Comparison of ENCODE assay signal across 8 cellular contexts in the genomic region with DNA sequence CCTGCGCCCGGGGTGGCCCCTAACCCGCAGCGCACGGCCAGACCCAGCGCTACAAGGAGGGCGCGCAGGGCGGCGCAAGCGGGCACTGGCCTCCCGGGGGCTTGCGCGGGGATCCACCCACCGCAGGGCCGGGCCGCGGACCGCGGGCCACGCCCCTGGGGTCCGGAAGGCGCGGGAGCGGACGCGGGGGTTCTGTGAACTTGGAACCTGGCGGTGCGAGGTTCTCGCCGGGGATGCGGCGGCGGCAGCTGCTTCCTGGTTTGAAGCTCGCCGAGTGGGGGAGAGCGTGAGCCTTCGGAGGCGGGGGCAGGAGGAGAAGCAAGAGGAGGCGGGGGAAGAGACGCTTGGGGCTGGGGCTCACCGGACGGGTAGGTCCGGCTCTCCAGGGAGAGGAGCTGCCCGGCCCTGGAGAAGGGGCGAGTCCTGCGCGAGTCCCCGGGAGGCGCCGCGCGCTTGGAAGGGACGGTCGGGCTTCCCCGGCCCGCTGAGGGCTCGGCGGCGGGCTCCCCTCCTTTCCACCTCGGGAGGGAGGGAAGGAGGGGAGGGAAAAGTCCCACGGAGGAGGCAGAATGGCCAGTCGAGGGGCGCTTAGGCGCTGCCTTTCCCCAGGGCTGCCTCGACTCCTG. TPM values are rescaled to one million over a fixed set of nuclear protein-coding genes. Genes with fewer than 3 reads are reported as not detected.
DNase-seq lines count a peak whose midpoint lies in the region; ATAC-seq, FAIRE-seq and TF ChIP-seq lines count a peak whose summit lies in the region.

TSS of gene PRKCH (plus strand) at position 195 of the 626 bp plus-strand sequence. CDS start 523 bp downstream, outside the sequence.

- H3K4me1 ChIP-seq in Caco-2 (0 out of 2 replicates have a peak, but pooled peaks cover 3% of the 10 kb centered on the region), kidney (ENCODE audit: control insufficient read depth in 1 of 2, insufficient read depth in 1 of 2, low read depth in 1 of 2, low read length in 2 of 2) (no peaks in the 10 kb centered on the region)

- H3K9ac ChIP-seq in kidney (ENCODE audit: low read length in 2 of 2), result peak within 1 kb of the TSS; percentile 54 to 58

- no peaks in the 10 kb centered on the region for H3K27me3 ChIP-seq in Caco-2 (replicated peaks; ENCODE audit: control insufficient read depth, insufficient read depth, low read length)

- TF ChIP-seq CTCF in Caco-2 (IDR thresholded peaks at IDR 0.05; ENCODE audit: insufficient read depth in 1 of 2, low read depth in 1 of 2, low read length in 1 of 2, severe bottlenecking in 1 of 2, unreplicated experiment in 1 of 2) (peak in 1 of 2 experiments; percentile 19), WTC11 (IDR thresholded peaks at IDR 0.05) (no peak), kidney (IDR thresholded peaks at IDR 0.05; ENCODE audit: borderline replicate concordance, extremely low read depth, insufficient read depth) (no peak)

- H3K27ac ChIP-seq in caudate nucleus (ENCODE audit: low read depth, low read length), result peak within 1 kb of the TSS; percentile 37
- H3K27ac ChIP-seq in kidney (ENCODE audit: low read depth in 2 of 2, low read length in 2 of 2), result peak within 1 kb of the TSS in 1 of 2 donors; percentile 63

- H3K36me3 ChIP-seq in Caco-2 (ENCODE audit: control insufficient read depth, insufficient read depth, low read length) (no peaks in the 10 kb centered on the region), kidney (ENCODE audit: control insufficient read depth in 1 of 2, insufficient read depth in 2 of 2, low read length in 2 of 2) (no peaks in the 10 kb centered on the region)

- POLR2A ChIA-PET in Caco-2 (lab: Charles Lee), result interaction anchor here (0.5 to 1.1 kb wide), 7 partner anchors 11 to 440 kb away, joined by 3 to 5 read pairs (median 3); partner anchors contain the start of genes HIF1A and SNAPC1
- POLR2A ChIA-PET in WTC11 (lab: Charles Lee), result no interaction called here

- H3K36me3 Mint-ChIP-seq in Caco-2 (ENCODE audit: insufficient read depth, unreplicated experiment), result peaks cover 7% of the 10 kb centered on the region
- H3K36me3 Mint-ChIP-seq in WTC11, result peaks cover 18% of the 10 kb centered on the region

- H3K4me3 Mint-ChIP-seq in Caco-2 (ENCODE audit: unreplicated experiment) (peak within 1 kb of the TSS; percentile 83), WTC11 (peak within 1 kb of the TSS; percentile 80)

- CTCF ChIA-PET in Caco-2 (lab: Charles Lee) (interaction anchor here (0.6 to 1.1 kb wide), 3 partner anchors 9 to 136 kb away, joined by 3 to 4 read pairs (median 3); no protein-coding TSS in a partner anchor), WTC11 (lab: Charles Lee) (interaction anchor here (0.7 to 1.1 kb wide), 5 partner anchors 9 to 117 kb away, joined by 3 read pairs; no protein-coding TSS in a partner anchor)

- ATAC-seq in GM21786 (IDR thresholded peaks at IDR 0.05; ENCODE audit: unreplicated experiment) (peak; percentile 64), WTC11 (peak; percentile 85)

- DNase-seq in Caco-2 (peak; percentile 92), NCI-H1105 (lab: John Stamatoyannopoulos, UW) (peak; percentile 53), WTC11 (ENCODE audit: low spot score) (peak; percentile 73), caudate nucleus (lab: John Stamatoyannopoulos, UW) (peak in 39 of 61 donors; percentile 7 to 77 (median 35)), kidney (peak; percentile 93), OCI-M1 (lab: John Stamatoyannopoulos, UW) (no peak)
- DNase-seq in stimulated activated CD4-positive, alpha-beta T cell treated with anti-CD3 and anti-CD28 coated beads, Interleukin-1b, Interleukin-23, amount 100 ng/mL, for 1 hour (ENCODE audit: low read depth in 2 of 2), result peak; percentile 57 to 72

- H3K4me1 Mint-ChIP-seq in Caco-2 (ENCODE audit: low read depth, unreplicated experiment) (no peaks in the 10 kb centered on the region), WTC11 (peaks cover 11% of the 10 kb centered on the region)

- H3K9me3 ChIP-seq in Caco-2, result no peaks in the 10 kb centered on the region
- no peaks in the 10 kb centered on the region for H3K9me3 ChIP-seq in kidney (ENCODE audit: control insufficient read depth in 1 of 2, low read length in 2 of 2)

- no peaks in the 10 kb centered on the region for H3K9me3 Mint-ChIP-seq in Caco-2 (ENCODE audit: unreplicated experiment)
- peaks cover 18% of the 10 kb centered on the region for H3K9me3 Mint-ChIP-seq in WTC11

- no peaks in the 10 kb centered on the region for H3K27me3 Mint-ChIP-seq in Caco-2 (ENCODE audit: insufficient read depth, unreplicated experiment)
- H3K27me3 Mint-ChIP-seq in WTC11 (ENCODE audit: low read depth), result peaks cover 33% of the 10 kb centered on the region

- H3K4me3 ChIP-seq in Caco-2 (ENCODE audit: low read depth, low read length) (peak within 1 kb of the TSS; percentile 49), kidney (ENCODE audit: low read length in 2 of 2) (peak within 1 kb of the TSS; percentile 67 to 82)

- no peak for FAIRE-seq in kidney (lab: Jason Lieb, UNC)

- intact Hi-C loops in Caco-2 (cut with micrococcal nuclease; ENCODE audit: unreplicated experiment) (loop anchor here (1.0 to 5.0 kb wide), 3 partner anchors 40 to 118 kb away; partner anchors contain the start of gene TMEM30B), kidney (cut with DNase I) (no loop called here)

- no TSS peak for BruUV-seq in Caco-2 (replicated peaks; lab: Mats Ljungman, UMichigan)

- H3K27ac Mint-ChIP-seq in Caco-2 (ENCODE audit: unreplicated experiment) (peak within 1 kb of the TSS; percentile 71), WTC11 (no peak within 1 kb of the TSS)

TF ChIP-seq in WTC11, 78 proteins besides CTCF, POLR2A, EP300 and RAD21 (continues in another document):
- TF ChIP-seq, protein P1, sequence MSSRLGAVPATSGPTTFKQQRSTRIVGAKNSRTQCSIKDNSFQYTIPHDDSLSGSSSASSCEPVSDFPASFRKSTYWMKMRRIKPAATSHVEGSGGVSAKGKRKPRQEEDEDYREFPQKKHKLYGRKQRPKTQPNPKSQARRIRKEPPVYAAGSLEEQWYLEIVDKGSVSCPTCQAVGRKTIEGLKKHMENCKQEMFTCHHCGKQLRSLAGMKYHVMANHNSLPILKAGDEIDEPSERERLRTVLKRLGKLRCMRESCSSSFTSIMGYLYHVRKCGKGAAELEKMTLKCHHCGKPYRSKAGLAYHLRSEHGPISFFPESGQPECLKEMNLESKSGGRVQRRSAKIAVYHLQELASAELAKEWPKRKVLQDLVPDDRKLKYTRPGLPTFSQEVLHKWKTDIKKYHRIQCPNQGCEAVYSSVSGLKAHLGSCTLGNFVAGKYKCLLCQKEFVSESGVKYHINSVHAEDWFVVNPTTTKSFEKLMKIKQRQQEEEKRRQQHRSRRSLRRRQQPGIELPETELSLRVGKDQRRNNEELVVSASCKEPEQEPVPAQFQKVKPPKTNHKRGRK (CRISPR knock-in tag; IDR thresholded peaks at IDR 0.05; ENCODE audit: borderline replicate concordance), result no peak
- TF ChIP-seq PRDM15 (CRISPR knock-in tag; IDR thresholded peaks at IDR 0.05) (no peak), FOXJ3 (CRISPR knock-in tag; IDR thresholded peaks at IDR 0.05; ENCODE audit: borderline replicate concordance) (no peak), ATF6 (CRISPR knock-in tag; IDR thresholded peaks at IDR 0.05) (no peak), ZNF671 (CRISPR knock-in tag; IDR thresholded peaks at IDR 0.05) (no peak)

RNA-seq across cellular contexts. Expression of gene PRKCH, which starts in this region (rescaled TPM):
- total RNA-seq in Caco-2 (2022) (17.8 and 18.3 TPM in 2 replicates), WTC11 (2021) (7.8 to 10.3 TPM (median 8.7 TPM) in 3 replicates), kidney (47.0 TPM)
- 8.3 TPM for polyA plus RNA-seq in kidney (ENCODE audit: insufficient read depth, low read depth, low replicate concordance)
